Comparison of ENCODE assay signal across 6 cellular contexts in the genomic region with DNA sequence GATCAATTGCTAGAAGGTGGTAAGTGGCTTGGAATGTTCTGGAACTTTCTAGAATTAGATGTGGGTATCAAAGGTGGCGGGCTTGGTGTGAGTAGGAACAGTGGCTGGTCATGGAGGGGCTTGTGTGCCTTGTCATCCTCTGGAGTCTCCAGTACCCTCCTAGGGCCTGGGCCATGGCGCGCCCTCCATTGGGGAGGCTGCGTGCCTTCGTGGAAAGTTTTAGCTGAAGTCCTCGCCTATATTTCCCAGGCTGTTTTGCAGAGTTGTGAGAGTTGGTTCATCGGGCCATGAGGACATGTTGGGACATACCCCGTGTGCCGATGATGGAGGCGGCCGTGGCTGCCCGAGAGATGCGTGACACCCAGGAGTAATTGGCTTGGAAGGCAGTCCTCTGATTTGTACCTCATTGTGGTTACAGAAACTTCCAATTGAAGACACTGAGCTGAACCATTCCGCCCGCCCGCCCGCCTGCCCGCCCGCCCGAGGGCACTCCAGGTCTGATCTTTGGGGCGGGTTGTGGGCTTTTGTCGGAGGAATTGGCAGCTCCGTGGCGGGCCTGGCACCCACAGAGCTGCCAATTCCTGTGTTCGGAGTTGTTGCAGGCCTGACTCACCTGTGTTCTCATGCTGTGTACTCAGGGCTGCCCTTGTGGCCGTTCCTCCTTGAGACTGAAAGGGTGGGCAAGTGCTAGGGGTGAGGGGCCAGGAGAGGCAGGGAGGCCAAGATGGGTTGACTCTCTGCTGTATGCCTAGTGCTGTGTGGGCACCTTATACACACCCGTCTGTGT. TPM values are rescaled to one million over a fixed set of nuclear protein-coding genes. Genes with fewer than 3 reads are reported as not detected.
"Had no signal": no experiment of that assay in that cellular context is flagged by ENCODE, and none has a peak within 500 bp of the region (broad histone marks: within the 10 kb centered on the region; RNA-seq: fewer than 3 reads in every experiment).

No MANE protein-coding gene starts in this region.

RNA-seq across cellular contexts. Expression of a gene that starts 57.2 kb away (rescaled TPM):
- total RNA-seq: GM23338, H1, HepG2, HFFc6, HT1080 had no signal
- polyA plus RNA-seq: GM23338, H1, HepG2, IgD-negative memory B cell had no signal
